ENCODE assay signal across 1 cellular context in genomic region chr11:20261526-20261925, GRCh38.
TF ChIP-seq lines count a peak whose summit lies in the region.

No MANE protein-coding gene starts in this region.

TF ChIP-seq in SK-N-SH treated with all-trans-retinoic acid at 6 μM for 48 hours, 23 proteins besides CTCF, POLR2A, EP300 and RAD21 (continued from another document):
- no peak for TF ChIP-seq POU6F1 (CRISPR knock-in tag; IDR thresholded peaks at IDR 0.05; ENCODE audit: borderline replicate concordance, low read depth)
- TF ChIP-seq BACH2 (CRISPR knock-in tag; IDR thresholded peaks at IDR 0.05; ENCODE audit: borderline replicate concordance): no peak
- TF ChIP-seq ZFP30 (CRISPR knock-in tag; IDR thresholded peaks at IDR 0.05): no peak
